In genomic region chr16:23072084-23072599, GRCh38 we compare ENCODE assay signal across 10 cellular contexts.
DNase-seq lines count a peak whose midpoint lies in the region; ATAC-seq, FAIRE-seq and TF ChIP-seq lines count a peak whose summit lies in the region.
"Had no signal": no experiment of that assay in that cellular context is flagged by ENCODE, and none has a peak within 500 bp of the region (broad histone marks: within the 10 kb centered on the region; RNA-seq: fewer than 3 reads in every experiment).

No MANE protein-coding gene starts in this region.

- WGBS in pancreas, 2 donors = 85 to 87% methylated on average over 13 of the region's 13 CpGs

- DNase-seq in AG04450 (ENCODE audit: low read depth, low spot score) (peak; percentile 23), T-helper 17 cell (no peak), globus pallidus (ENCODE audit: low spot score) (peak; percentile 61), pancreas (no peak), T-helper 1 cell (no peak), HAP-1 (ENCODE audit: low spot score in 2 of 2) (no peak), UCSD-AML1 (lab: John Stamatoyannopoulos, UW; ENCODE audit: unreplicated experiment) (no peak)
- DNase-seq in activated CD4-positive, alpha-beta T cell treated with anti-CD3 and anti-CD28 coated beads for 4 hours = no peak
- DNase-seq: activated naive CD8-positive, alpha-beta T cell treated with anti-CD3 and anti-CD28 coated beads, Interleukin-2, amount 50 U/mL, for 24 hours had no signal

- no peaks in the 10 kb centered on the region for H3K9me3 ChIP-seq in AG04450 (ENCODE audit: control insufficient read depth, insufficient read depth, low read length)
- H3K9me3 ChIP-seq in T-helper 17 cell (ENCODE audit: control insufficient read depth, low read length, poor library complexity, severe bottlenecking) = no peaks in the 10 kb centered on the region
- H3K9me3 ChIP-seq in pancreas = no peaks in the 10 kb centered on the region
- H3K9me3 ChIP-seq in HAP-1 = no peaks in the 10 kb centered on the region

- H3K27ac ChIP-seq in AG04450 (ENCODE audit: low read depth, low read length) (no peak overlapping the region), pancreas (no peak overlapping the region)

- FAIRE-seq in pancreas (lab: Jason Lieb, UNC) = no peak

- no peaks in the 10 kb centered on the region for H3K27me3 Mint-ChIP-seq in T-helper 17 cell
- H3K27me3 Mint-ChIP-seq: activated naive CD8-positive, alpha-beta T cell treated with anti-CD3 and anti-CD28 coated beads, Interleukin-2, amount 50 U/mL, for 24 hours; B cell had no signal

- H3K4me1 Mint-ChIP-seq in T-helper 17 cell = peaks cover 2% of the 10 kb centered on the region
- H3K4me1 Mint-ChIP-seq: activated naive CD8-positive, alpha-beta T cell treated with anti-CD3 and anti-CD28 coated beads, Interleukin-2, amount 50 U/mL, for 24 hours; B cell had no signal

- POLR2A ChIA-PET in AG04450 (lab: Yijun Ruan, JAX) = no interaction called here

- in situ Hi-C loops in HAP-1 (cut with MboI; ENCODE audit: low sequenced_read_pairs) = no loop called here

- H3K36me3 ChIP-seq in pancreas (peaks cover 0 to 36% (median 9%) of the 10 kb centered on the region in 3 donors), HAP-1 (replicated peaks) (peaks cover 31% of the 10 kb centered on the region)

- peaks cover 3% of the 10 kb centered on the region for H3K36me3 Mint-ChIP-seq in T-helper 17 cell (ENCODE audit: low read depth)

- no peak overlapping the region for H3K27ac Mint-ChIP-seq in T-helper 17 cell
- H3K27ac Mint-ChIP-seq: activated naive CD8-positive, alpha-beta T cell treated with anti-CD3 and anti-CD28 coated beads, Interleukin-2, amount 50 U/mL, for 24 hours; B cell had no signal

- peak overlapping the region; percentile 15 for H3K4me3 Mint-ChIP-seq in T-helper 17 cell
- H3K4me3 Mint-ChIP-seq: activated naive CD8-positive, alpha-beta T cell treated with anti-CD3 and anti-CD28 coated beads, Interleukin-2, amount 50 U/mL, for 24 hours; B cell had no signal

- CTCF ChIA-PET in AG04450 (lab: Charles Lee) = interaction anchor here (2.9 to 4.1 kb wide), 3 partner anchors 10 to 363 kb away, joined by 13 to 37 read pairs (median 22); no protein-coding TSS in a partner anchor

- no peak overlapping the region for H3K4me3 ChIP-seq in AG04450 (ENCODE audit: low read depth, low read length)
- no peak overlapping the region for H3K4me3 ChIP-seq in pancreas
- H3K4me3 ChIP-seq in HAP-1 = no peak overlapping the region

- ATAC-seq in T-helper 17 cell (no peak), pancreas (peak in 3 of 4 donors; percentile 21 to 59 (median 43))
- ATAC-seq: activated naive CD8-positive, alpha-beta T cell treated with anti-CD3 and anti-CD28 coated beads, Interleukin-2, amount 50 U/mL, for 24 hours had no signal

- intact Hi-C loops in pancreas (cut with DNase I) = no loop called here

- TF ChIP-seq CTCF in AG04450 (IDR thresholded peaks at IDR 0.05; ENCODE audit: low read depth, low read length) (no peak), pancreas (IDR thresholded peaks at IDR 0.05) (no peak)

- H3K4me1 ChIP-seq in pancreas (no peaks in the 10 kb centered on the region), HAP-1 (no peaks in the 10 kb centered on the region)

- H3K27me3 ChIP-seq in AG04450 (ENCODE audit: control insufficient read depth, insufficient read depth, low read length) = no peaks in the 10 kb centered on the region
- H3K27me3 ChIP-seq in pancreas = no peaks in the 10 kb centered on the region
- no peaks in the 10 kb centered on the region for H3K27me3 ChIP-seq in HAP-1 (ENCODE audit: low read depth)

Comparison
In these comparisons a context has a peak if more than half of its experiments do, and no peak if none do; other contexts are left out.
1. DNase-seq: peak in AG04450 (single experiment) and globus pallidus (single experiment); none in T-helper 17 cell (0 of 3), pancreas (0 of 6), T-helper 1 cell (0 of 5), HAP-1 (0 of 2), UCSD-AML1 (single experiment) and activated CD4-positive, alpha-beta T cell treated with anti-CD3 and anti-CD28 coated beads for 4 hours (0 of 2).